ENCODE assay signal across 8 cellular contexts in genomic region chr6:160519603-160520042, GRCh38.
DNase-seq lines count a peak whose midpoint lies in the region; ATAC-seq, FAIRE-seq and TF ChIP-seq lines count a peak whose summit lies in the region.

No MANE protein-coding gene starts in this region.

- FAIRE-seq in kidney (lab: Jason Lieb, UNC) = peak; percentile 25

- H3K9ac ChIP-seq in DND-41 (ENCODE audit: low read depth, low read length) (no peak overlapping the region), kidney (ENCODE audit: low read length in 2 of 2) (no peak overlapping the region), stomach smooth muscle (ENCODE audit: low read length in 2 of 2) (peak overlapping the region; percentile 67 to 79)

- H3K79me2 ChIP-seq in DND-41 (ENCODE audit: insufficient read depth, low read length) = no peaks in the 10 kb centered on the region

- H3K36me3 ChIP-seq in DND-41 (ENCODE audit: insufficient read depth, low read length) (no peaks in the 10 kb centered on the region), kidney (ENCODE audit: control insufficient read depth in 1 of 2, insufficient read depth in 2 of 2, low read length in 2 of 2) (no peaks in the 10 kb centered on the region), stomach smooth muscle (ENCODE audit: control insufficient read depth in 2 of 2, insufficient read depth in 2 of 2, low read length in 2 of 2) (no peaks in the 10 kb centered on the region)

- H3K27ac ChIP-seq in DND-41 (ENCODE audit: low read length) = no peak overlapping the region
- H3K27ac ChIP-seq in kidney (ENCODE audit: low read depth in 2 of 2, low read length in 2 of 2) = no peak overlapping the region
- peak overlapping the region; percentile 66 for H3K27ac ChIP-seq in stomach smooth muscle (ENCODE audit: low read length)

- H3K4me1 Mint-ChIP-seq in activated naive CD8-positive, alpha-beta T cell treated with anti-CD3 and anti-CD28 coated beads for 36 hours = peaks cover 13% of the 10 kb centered on the region

- peaks cover 27% of the 10 kb centered on the region for H3K27me3 Mint-ChIP-seq in activated naive CD8-positive, alpha-beta T cell treated with anti-CD3 and anti-CD28 coated beads for 36 hours

- peak overlapping the region; percentile 88 for H3K4me3 Mint-ChIP-seq in activated naive CD8-positive, alpha-beta T cell treated with anti-CD3 and anti-CD28 coated beads for 36 hours

- no peaks in the 10 kb centered on the region for H4K20me1 ChIP-seq in DND-41 (ENCODE audit: insufficient read depth, low read length)

- no peaks in the 10 kb centered on the region for H3K9me3 ChIP-seq in DND-41 (ENCODE audit: insufficient read depth, low read length, severe bottlenecking)
- no peaks in the 10 kb centered on the region for H3K9me3 ChIP-seq in kidney (ENCODE audit: control insufficient read depth in 1 of 2, low read length in 2 of 2)
- no peaks in the 10 kb centered on the region for H3K9me3 ChIP-seq in stomach smooth muscle (ENCODE audit: control insufficient read depth in 2 of 2, low read length in 2 of 2)

- no peaks in the 10 kb centered on the region for H3K36me3 Mint-ChIP-seq in activated naive CD8-positive, alpha-beta T cell treated with anti-CD3 and anti-CD28 coated beads for 36 hours

- H3K4me1 ChIP-seq in DND-41 (ENCODE audit: insufficient read depth, low read length) (no peaks in the 10 kb centered on the region), kidney (ENCODE audit: control insufficient read depth in 1 of 2, insufficient read depth in 1 of 2, low read depth in 1 of 2, low read length in 2 of 2) (peaks cover 0 to 4% of the 10 kb centered on the region in 2 donors), stomach smooth muscle (ENCODE audit: control insufficient read depth, insufficient read depth, low read length) (peaks cover 3% of the 10 kb centered on the region)

- peak; percentile 30 for TF ChIP-seq CTCF in DND-41 (IDR thresholded peaks at IDR 0.05; ENCODE audit: borderline replicate concordance, extremely low read depth, low read length, poor library complexity, severe bottlenecking)
- TF ChIP-seq CTCF in kidney (IDR thresholded peaks at IDR 0.05; ENCODE audit: borderline replicate concordance, extremely low read depth, insufficient read depth) = peak; percentile 91

- no peak overlapping the region for H2AFZ ChIP-seq in DND-41 (ENCODE audit: low read depth, low read length)

- H3K4me3 ChIP-seq in DND-41 (ENCODE audit: low read depth in 1 of 2, low read length in 2 of 2) (no peak overlapping the region), kidney (ENCODE audit: low read length in 2 of 2) (peak overlapping the region in 1 of 2 donors; percentile 74), stomach smooth muscle (ENCODE audit: low read length in 2 of 2) (peak overlapping the region; percentile 52 to 82)

- ATAC-seq in DND-41 (ENCODE audit: insufficient read depth, low read depth) = no peak
- peak; percentile 82 for ATAC-seq in GM19438 (IDR thresholded peaks at IDR 0.05; ENCODE audit: low read depth, unreplicated experiment)
- ATAC-seq in HG03460 (IDR thresholded peaks at IDR 0.05; ENCODE audit: unreplicated experiment) = peak; percentile 79

- no peak overlapping the region for H3K4me2 ChIP-seq in DND-41 (ENCODE audit: insufficient read depth, low read length)

- no peaks in the 10 kb centered on the region for H3K9me3 Mint-ChIP-seq in activated naive CD8-positive, alpha-beta T cell treated with anti-CD3 and anti-CD28 coated beads for 36 hours

- H3K27me3 ChIP-seq in DND-41 (ENCODE audit: insufficient read depth, low read length, poor library complexity) = no peaks in the 10 kb centered on the region
- H3K27me3 ChIP-seq in stomach smooth muscle (ENCODE audit: control insufficient read depth in 1 of 2, insufficient read depth in 2 of 2, low read length in 2 of 2) = no peaks in the 10 kb centered on the region

- intact Hi-C loops in kidney (cut with DNase I) = no loop called here

- DNase-seq in DND-41 = no peak
- DNase-seq in activated naive CD8-positive, alpha-beta T cell treated with anti-CD3 and anti-CD28 coated beads for 36 hours = no peak
- DNase-seq in kidney = no peak
- no peak for DNase-seq in HK-2 (ENCODE audit: unreplicated experiment)
- DNase-seq in NCI-H1436 treated with DMSO at 0.1 percent for 48 hours (lab: John Stamatoyannopoulos, UW) = no peak

- H3K27ac Mint-ChIP-seq in activated naive CD8-positive, alpha-beta T cell treated with anti-CD3 and anti-CD28 coated beads for 36 hours = peak overlapping the region; percentile 91

Comparison
In these comparisons a context has a peak if more than half of its experiments do, and no peak if none do; other contexts are left out.
1. H3K4me3 ChIP-seq: peak in stomach smooth muscle (2 of 2); none in DND-41 (0 of 2).
2. H3K9ac ChIP-seq: peak in stomach smooth muscle (2 of 2); none in DND-41 (single experiment) and kidney (0 of 2).